In the genomic region with DNA sequence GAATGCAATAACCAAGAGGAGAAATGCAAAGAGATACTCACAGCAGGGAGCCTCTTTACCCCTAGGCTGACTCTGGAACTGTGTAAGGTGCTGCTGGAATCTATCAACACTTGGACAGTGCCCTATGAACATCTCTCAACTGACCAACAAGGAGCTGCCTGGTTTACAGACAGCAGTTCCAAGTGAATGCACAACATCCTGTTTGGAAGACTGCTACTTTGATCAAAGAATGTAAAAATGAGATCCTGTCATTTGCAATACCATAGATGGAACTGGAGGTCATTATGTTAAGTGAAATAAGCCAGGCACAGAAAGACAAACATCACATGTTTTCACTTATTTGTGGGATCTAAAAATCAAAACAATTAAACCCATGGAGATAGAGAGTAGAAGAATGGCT, we compare ENCODE assay signal across 21 cellular contexts.
"Had no signal": no experiment of that assay in that cellular context is flagged by ENCODE, and none has a peak within 500 bp of the region (broad histone marks: within the 10 kb centered on the region; RNA-seq: fewer than 3 reads in every experiment).

No MANE protein-coding gene starts in this region.

- H2AFZ ChIP-seq: hepatocyte had no signal

- H3K27me3 ChIP-seq: hepatocyte, neutrophil, tibial nerve, vagina had no signal

- H3K4me2 ChIP-seq: hepatocyte had no signal

- H3K36me3 ChIP-seq: neutrophil, tibial nerve, vagina had no signal

- H3K9me3 Mint-ChIP-seq: activated CD8-positive, alpha-beta T cell treated with anti-CD3 and anti-CD28 coated beads for 36 hours; activated T-cell treated with anti-CD3 and anti-CD28 coated beads, Interleukin-2, amount 50 U/mL, for 4 hours; memory B cell had no signal

- H3K79me2 ChIP-seq: hepatocyte had no signal

- FAIRE-seq: kidney had no signal

- H3K4me3 Mint-ChIP-seq: activated CD8-positive, alpha-beta T cell treated with anti-CD3 and anti-CD28 coated beads for 36 hours; activated naive CD4-positive, alpha-beta T cell treated with anti-CD3 and anti-CD28 coated beads, Interleukin-2, amount 50 U/mL, for 24 hours; activated T-cell treated with anti-CD3 and anti-CD28 coated beads, Interleukin-2, amount 50 U/mL, for 4 hours; memory B cell; naive thymus-derived CD8-positive, alpha-beta T cell; T-helper 17 cell had no signal

- H3K4me3 ChIP-seq: coronary artery, hepatocyte, skin epidermis, tibial nerve, vagina had no signal

- H3K9me3 ChIP-seq: neutrophil, tibial nerve, vagina had no signal

- H3K27ac ChIP-seq: coronary artery, hepatocyte, neutrophil, skin epidermis, tibial nerve, vagina had no signal

- DNase-seq: activated CD4-positive, alpha-beta T cell treated with anti-CD3 and anti-CD28 coated beads for 48 hours; activated CD8-positive, alpha-beta T cell treated with anti-CD3 and anti-CD28 coated beads for 36 hours; activated effector memory CD4-positive, alpha-beta T cell treated with anti-CD3 and anti-CD28 coated beads, Interleukin-2, amount 50 U/mL, for 16 hours; activated T-cell treated with anti-CD3 and anti-CD28 coated beads, Interleukin-2, amount 50 U/mL, for 4 hours; amniotic stem cell; effector CD4-positive, alpha-beta T cell; kidney; left ventricle myocardium superior; naive thymus-derived CD8-positive, alpha-beta T cell; stimulated activated CD4-positive, alpha-beta T cell treated with anti-CD3 and anti-CD28 coated beads, Interleukin-15, amount 100 ng/mL, for 24 hours; stimulated activated CD4-positive, alpha-beta T cell treated with anti-CD3 and anti-CD28 coated beads, Interleukin-4, amount 100 ng/mL, for 1 hour; stimulated activated naive CD4-positive, alpha-beta T cell; T-helper 17 cell had no signal

- H3K36me3 Mint-ChIP-seq: activated naive CD4-positive, alpha-beta T cell treated with anti-CD3 and anti-CD28 coated beads, Interleukin-2, amount 50 U/mL, for 24 hours; memory B cell had no signal

- H3K4me1 Mint-ChIP-seq: activated naive CD4-positive, alpha-beta T cell treated with anti-CD3 and anti-CD28 coated beads, Interleukin-2, amount 50 U/mL, for 24 hours; memory B cell; naive thymus-derived CD8-positive, alpha-beta T cell; T-helper 17 cell had no signal

- H3K27ac Mint-ChIP-seq: activated CD8-positive, alpha-beta T cell treated with anti-CD3 and anti-CD28 coated beads for 36 hours; activated naive CD4-positive, alpha-beta T cell treated with anti-CD3 and anti-CD28 coated beads, Interleukin-2, amount 50 U/mL, for 24 hours; memory B cell; naive thymus-derived CD8-positive, alpha-beta T cell; T-helper 17 cell had no signal

- H3K4me1 ChIP-seq: tibial nerve, vagina had no signal
